Comparison of ENCODE assay signal across 2 cellular contexts in genomic region chr10:97538401-97538800, GRCh38.
TF ChIP-seq lines count a peak whose summit lies in the region.

No MANE protein-coding gene starts in this region.

TF ChIP-seq in SK-N-SH, 30 proteins besides CTCF, POLR2A, EP300 and RAD21 (continued from another document):
- TF ChIP-seq REST (IDR thresholded peaks at IDR 0.05; ENCODE audit: low read depth, low read length) (no peak), SIN3A (IDR thresholded peaks at IDR 0.05; ENCODE audit: borderline replicate concordance, low read depth, low read length) (no peak), PBX3 (IDR thresholded peaks at IDR 0.05) (no peak), USF1 (IDR thresholded peaks at IDR 0.05; ENCODE audit: borderline replicate concordance, low read depth) (no peak), FOXM1 (IDR thresholded peaks at IDR 0.05; ENCODE audit: low read depth) (no peak), USF2 (IDR thresholded peaks at IDR 0.05; ENCODE audit: borderline replicate concordance, low read depth, low read length) (no peak), GATA2 (CRISPR knock-in tag; IDR thresholded peaks at IDR 0.05) (no peak)
TF ChIP-seq in SK-N-SH: peak in this region for 0.

TF ChIP-seq in SK-N-SH treated with all-trans-retinoic acid at 6 μM for 48 hours, 23 proteins besides CTCF, POLR2A, EP300 and RAD21:
- TF ChIP-seq TSHZ2 (CRISPR knock-in tag; IDR thresholded peaks at IDR 0.05) (no peak), ZC3H10 (CRISPR knock-in tag; IDR thresholded peaks at IDR 0.05) (no peak), ZFP3 (CRISPR knock-in tag; IDR thresholded peaks at IDR 0.05) (no peak), OSR1 (CRISPR knock-in tag; IDR thresholded peaks at IDR 0.05) (no peak)
TF ChIP-seq in SK-N-SH treated with all-trans-retinoic acid at 6 μM for 48 hours: peak in this region for 0.
